9 cellular contexts compared by ENCODE assay signal in genomic region chr7:100493476-100494264, GRCh38. TPM values are rescaled to one million over a fixed set of nuclear protein-coding genes. Genes with fewer than 3 reads are reported as not detected.
A peak's percentile ranks its signal among the peaks of the same experiment; 100 is the strongest.
DNase-seq lines count a peak whose midpoint lies in the region; ATAC-seq, FAIRE-seq and TF ChIP-seq lines count a peak whose summit lies in the region.
"Had no signal": no experiment of that assay in that cellular context is flagged by ENCODE, and none has a peak within 500 bp of the region (broad histone marks: within the 10 kb centered on the region; RNA-seq: fewer than 3 reads in every experiment).

No MANE protein-coding gene starts in this region.

- H3K4me3 ChIP-seq in Loucy (ENCODE audit: low read length, poor library complexity, severe bottlenecking): no peak overlapping the region
- peak overlapping the region in 3 of 4 donors; percentile 8 to 46 (median 25) for H3K4me3 ChIP-seq in pancreas

- ATAC-seq in foreskin keratinocyte: peak; percentile 48
- peak in 3 of 4 donors; percentile 74 to 82 (median 75) for ATAC-seq in pancreas
- no peak for ATAC-seq in GM19455 (IDR thresholded peaks at IDR 0.05; ENCODE audit: unreplicated experiment)

- no peaks in the 10 kb centered on the region for H3K9me2 ChIP-seq in Loucy (replicated peaks; ENCODE audit: low read depth, low read length)

- no peak for FAIRE-seq in pancreas (lab: Jason Lieb, UNC)
- FAIRE-seq: G401.6 had no signal

- 12 to 15% methylated on average over 39 to 56 of the region's 56 CpGs for WGBS in pancreas, 2 donors

- no peaks in the 10 kb centered on the region for H3K4me1 ChIP-seq in Loucy (ENCODE audit: insufficient read depth, low read length, poor library complexity, severe bottlenecking)
- H3K4me1 ChIP-seq in foreskin keratinocyte: peaks cover 3% of the 10 kb centered on the region
- H3K4me1 ChIP-seq in pancreas: peaks cover 0 to 5% (median 0%) of the 10 kb centered on the region in 3 donors

- H4K20me1 ChIP-seq in Loucy (ENCODE audit: insufficient read depth, low read length, poor library complexity, severe bottlenecking): no peaks in the 10 kb centered on the region

- no peak overlapping the region for H3K9ac ChIP-seq in Loucy (ENCODE audit: low read depth, low read length, poor library complexity, severe bottlenecking)

- DNase-seq in ACHN (peak; percentile 49), foreskin keratinocyte (no peak), pancreas (peak in 3 of 6 donors; percentile 47 to 83 (median 80)), NCI-H2081 (lab: John Stamatoyannopoulos, UW) (no peak), NCI-H524 treated with DMSO at 0.1 percent for 48 hours (lab: John Stamatoyannopoulos, UW) (no peak)
- DNase-seq in activated T-cell treated with anti-CD3 and anti-CD28 coated beads, Interleukin-2, amount 50 U/mL, for 48 hours: peak; percentile 73 to 77

- TF ChIP-seq CTCF in Loucy (conservative IDR thresholded peaks at IDR 0.05; ENCODE audit: low read length): no peak
- peak; percentile 31 for TF ChIP-seq CTCF in foreskin keratinocyte (conservative IDR thresholded peaks at IDR 0.05)
- no peak for TF ChIP-seq CTCF in pancreas (IDR thresholded peaks at IDR 0.05)

- H3K79me2 ChIP-seq in Loucy (ENCODE audit: insufficient read depth, low read length): no peaks in the 10 kb centered on the region

- H3K36me3 ChIP-seq in Loucy (ENCODE audit: insufficient read depth, low read length): no peaks in the 10 kb centered on the region
- no peaks in the 10 kb centered on the region for H3K36me3 ChIP-seq in pancreas

- H3K4me2 ChIP-seq in Loucy (ENCODE audit: low read depth, low read length, poor library complexity, severe bottlenecking): peak overlapping the region; percentile 24

- H3K27me3 ChIP-seq in Loucy (ENCODE audit: insufficient read depth, low read length, poor library complexity, severe bottlenecking): no peaks in the 10 kb centered on the region
- H3K27me3 ChIP-seq in foreskin keratinocyte: no peaks in the 10 kb centered on the region
- H3K27me3 ChIP-seq in pancreas: no peaks in the 10 kb centered on the region

- in situ Hi-C loops in ACHN (cut with HindIII; ENCODE audit: low pct_ligation_motif_present, low pct_unique_long_range_greater_than_20kb, low sequenced_read_pairs): no loop called here

- no peaks in the 10 kb centered on the region for H3F3A ChIP-seq in Loucy (ENCODE audit: low read depth)

- H3K9me3 ChIP-seq in Loucy (ENCODE audit: insufficient read depth, low read depth, low read length) (no peaks in the 10 kb centered on the region), pancreas (no peaks in the 10 kb centered on the region)

- no peak overlapping the region for H3K27ac ChIP-seq in foreskin keratinocyte
- no peak overlapping the region for H3K27ac ChIP-seq in pancreas

- intact Hi-C loops in pancreas (cut with DNase I): no loop called here

- peak overlapping the region; percentile 84; the same call in 1 of the 2 replicates for H2AFZ ChIP-seq in Loucy (ENCODE audit: low read length)

RNA-seq across cellular contexts. Expression of gene NYAP1, which starts 9.9 kb away (rescaled TPM):
- total RNA-seq in foreskin keratinocyte: 1.9 and 2.4 TPM in 2 replicates
- 1.3 and 1.4 TPM in 2 replicates for polyA plus RNA-seq in foreskin keratinocyte
- 1 to 10 TPM in 1 of 6 donors, under 1 TPM in 5; 0.25 to 1.1 (median 0.81) TPM for total RNA-seq in pancreas
- 1 to 10 TPM; 3.7 to 4.8 TPM for polyA plus RNA-seq in pancreas

RNA-seq across cellular contexts. Expression of gene TSC22D4, which starts 14.7 kb away (rescaled TPM):
- total RNA-seq in foreskin keratinocyte (37.8 and 44.4 TPM in 2 replicates), pancreas (10 to 100 TPM; 17.4 to 36.8 (median 19.8) TPM)
- polyA plus RNA-seq in foreskin keratinocyte (42.9 and 52.7 TPM in 2 replicates), pancreas (10 to 100 TPM; 37.1 to 44.6 TPM)

RNA-seq across cellular contexts. Expression of gene SPACDR, which starts 29.6 kb away (rescaled TPM):
- total RNA-seq in foreskin keratinocyte: 0.28 and 0.54 TPM in 2 replicates
- 0.77 and 1.1 TPM in 2 replicates for polyA plus RNA-seq in foreskin keratinocyte
- under 1 TPM in 2 of 6 donors, not detected in 4; 0.24 to 0.28 TPM for total RNA-seq in pancreas
- polyA plus RNA-seq in pancreas: under 1 TPM; 0.34 to 0.68 TPM

RNA-seq across cellular contexts. Expression of gene AGFG2, which starts 45.3 kb away (rescaled TPM):
- total RNA-seq in foreskin keratinocyte (9.6 and 9.8 TPM in 2 replicates), pancreas (10 to 100 TPM; 13.6 to 33.1 (median 21.4) TPM)
- polyA plus RNA-seq in foreskin keratinocyte (8.4 and 9.2 TPM in 2 replicates), pancreas (10 to 100 TPM; 24.5 to 41.0 TPM)

RNA-seq across cellular contexts. Expression of gene PPP1R35, which starts 57.4 kb away (rescaled TPM):
- 28.4 and 32.3 TPM in 2 replicates for total RNA-seq in foreskin keratinocyte
- 45.8 and 52.1 TPM in 2 replicates for polyA plus RNA-seq in foreskin keratinocyte
- total RNA-seq in pancreas: 10 to 100 TPM; 10.8 to 18.9 (median 14.5) TPM
- polyA plus RNA-seq in pancreas: 10 to 100 TPM; 60.4 to 65.8 TPM

Comparison
In these comparisons a context has a peak if more than half of its experiments do, and no peak if none do; other contexts are left out.
1. DNase-seq: peak in ACHN (single experiment) and activated T-cell treated with anti-CD3 and anti-CD28 coated beads, Interleukin-2, amount 50 U/mL, for 48 hours (2 of 2); none in foreskin keratinocyte (0 of 2), NCI-H2081 (0 of 2) and NCI-H524 treated with DMSO at 0.1 percent for 48 hours (single experiment).